ENCODE assay signal across 8 cellular contexts in genomic region chr20:34111057-34111711, GRCh38. TPM values are rescaled to one million over a fixed set of nuclear protein-coding genes. Genes with fewer than 3 reads are reported as not detected.
A peak's percentile ranks its signal among the peaks of the same experiment; 100 is the strongest.
DNase-seq lines count a peak whose midpoint lies in the region; ATAC-seq and TF ChIP-seq lines count a peak whose summit lies in the region.

No MANE protein-coding gene starts in this region.

- ATAC-seq in HG03342 (IDR thresholded peaks at IDR 0.05; ENCODE audit: unreplicated experiment): peak; percentile 2

- in situ Hi-C loops in G401 (cut with HindIII; ENCODE audit: low sequenced_read_pairs): no loop called here

- H3K9me3 ChIP-seq in fibroblast of lung (ENCODE audit: control insufficient read depth, insufficient read depth, low read depth, low read length): no peaks in the 10 kb centered on the region

- no peaks in the 10 kb centered on the region for H3K27me3 Mint-ChIP-seq in osteocyte (ENCODE audit: unreplicated experiment)

- H3K27ac ChIP-seq in C4-2B (peak overlapping the region; percentile 99), VCaP (peak overlapping the region; percentile 99), fibroblast of lung (ENCODE audit: insufficient read depth, low read length) (peak overlapping the region; percentile 94)

- peak overlapping the region; percentile 99 for H3K4me2 ChIP-seq in fibroblast of lung (ENCODE audit: extremely low read depth, insufficient read depth, low read length)

- H3K36me3 ChIP-seq in fibroblast of lung (ENCODE audit: control insufficient read depth, insufficient read depth, low read length): peaks cover 2% of the 10 kb centered on the region

- H3K4me3 Mint-ChIP-seq in osteocyte (ENCODE audit: unreplicated experiment): peak overlapping the region; percentile 90

- H3K4me1 Mint-ChIP-seq in osteocyte (ENCODE audit: unreplicated experiment): peaks cover 45% of the 10 kb centered on the region

- H4K20me1 ChIP-seq in fibroblast of lung (ENCODE audit: control insufficient read depth, extremely low read depth, insufficient read depth, low read length): peaks cover 6% of the 10 kb centered on the region

- no peak overlapping the region for H2AFZ ChIP-seq in fibroblast of lung (ENCODE audit: low read length)

- H3K4me3 ChIP-seq in fibroblast of lung (replicated peaks in 1 of 4; ENCODE audit: control extremely low read depth in 1 of 4, insufficient read depth in 1 of 4, low read depth in 3 of 4, low read length in 4 of 4): peak overlapping the region; percentile 93 to 99 (median 95)

- H3K27ac Mint-ChIP-seq in osteocyte (ENCODE audit: unreplicated experiment): peak overlapping the region; percentile 98

- peaks cover 21% of the 10 kb centered on the region for H3K36me3 Mint-ChIP-seq in osteocyte (ENCODE audit: unreplicated experiment)

- peaks cover 58% of the 10 kb centered on the region for H3K79me2 ChIP-seq in fibroblast of lung (ENCODE audit: control insufficient read depth, insufficient read depth, low read length)

- H3K4me1 ChIP-seq in fibroblast of lung (ENCODE audit: control insufficient read depth, extremely low read depth, insufficient read depth, low read length): peaks cover 4% of the 10 kb centered on the region

- no peaks in the 10 kb centered on the region for H3K27me3 ChIP-seq in fibroblast of lung (ENCODE audit: control insufficient read depth, insufficient read depth, low read length)

- TF ChIP-seq CTCF in C4-2B (conservative IDR thresholded peaks at IDR 0.05) (no peak), VCaP (conservative IDR thresholded peaks at IDR 0.05) (no peak), fibroblast of lung (conservative IDR thresholded peaks at IDR 0.05 in 1 of 2, IDR thresholded peaks at IDR 0.05 in 1 of 2; ENCODE audit: low read depth in 1 of 2, low read length in 2 of 2) (no peak), osteocyte (IDR thresholded peaks at IDR 0.05) (no peak)

- H3K9me3 Mint-ChIP-seq in osteocyte (ENCODE audit: unreplicated experiment): no peaks in the 10 kb centered on the region

- H3K9ac ChIP-seq in fibroblast of lung (ENCODE audit: insufficient read depth, low read length): peak overlapping the region; percentile 99

- DNase-seq in fibroblast of lung (ENCODE audit: low read depth in 2 of 2): peak; percentile 74
- no peak for DNase-seq in osteocyte (ENCODE audit: extremely low spot score, unreplicated experiment)
- DNase-seq in nucleus accumbens (lab: John Stamatoyannopoulos, UW): no peak
- no peak for DNase-seq in G401 (ENCODE audit: low spot score)
- DNase-seq in cerebellum (ENCODE audit: low spot score): no peak

RNA-seq across cellular contexts. Expression of gene EIF2S2, which starts 0.9 kb away (rescaled TPM):
- total RNA-seq in fibroblast of lung (127 and 140 TPM in 2 replicates), osteocyte (87.9 and 90.6 TPM in 2 replicates), cerebellum (27.2 TPM)
- polyA plus RNA-seq in fibroblast of lung: 95.3 and 108 TPM in 2 replicates
- 94.1 and 105 TPM in 2 replicates for polyA plus RNA-seq in fibroblast of lung (2012)
- polyA minus RNA-seq in fibroblast of lung (ENCODE audit: low replicate concordance): 4.7 and 7.0 TPM in 2 replicates
- total RNA-seq in G401 (2014; rRNA removed; shearing (Covaris generic)): 158 and 221 TPM in 2 replicates

Comparison
In these comparisons a context has a peak if more than half of its experiments do, and no peak if none do; other contexts are left out.
1. DNase-seq: peak in fibroblast of lung (2 of 2); none in osteocyte (single experiment), nucleus accumbens (0 of 56), G401 (single experiment) and cerebellum (single experiment).
2. Peak in every context shown above with its lines, with median percentiles within 50 percentile points of each other: H3K27ac ChIP-seq.